8 cellular contexts compared by ENCODE assay signal in the genomic region with DNA sequence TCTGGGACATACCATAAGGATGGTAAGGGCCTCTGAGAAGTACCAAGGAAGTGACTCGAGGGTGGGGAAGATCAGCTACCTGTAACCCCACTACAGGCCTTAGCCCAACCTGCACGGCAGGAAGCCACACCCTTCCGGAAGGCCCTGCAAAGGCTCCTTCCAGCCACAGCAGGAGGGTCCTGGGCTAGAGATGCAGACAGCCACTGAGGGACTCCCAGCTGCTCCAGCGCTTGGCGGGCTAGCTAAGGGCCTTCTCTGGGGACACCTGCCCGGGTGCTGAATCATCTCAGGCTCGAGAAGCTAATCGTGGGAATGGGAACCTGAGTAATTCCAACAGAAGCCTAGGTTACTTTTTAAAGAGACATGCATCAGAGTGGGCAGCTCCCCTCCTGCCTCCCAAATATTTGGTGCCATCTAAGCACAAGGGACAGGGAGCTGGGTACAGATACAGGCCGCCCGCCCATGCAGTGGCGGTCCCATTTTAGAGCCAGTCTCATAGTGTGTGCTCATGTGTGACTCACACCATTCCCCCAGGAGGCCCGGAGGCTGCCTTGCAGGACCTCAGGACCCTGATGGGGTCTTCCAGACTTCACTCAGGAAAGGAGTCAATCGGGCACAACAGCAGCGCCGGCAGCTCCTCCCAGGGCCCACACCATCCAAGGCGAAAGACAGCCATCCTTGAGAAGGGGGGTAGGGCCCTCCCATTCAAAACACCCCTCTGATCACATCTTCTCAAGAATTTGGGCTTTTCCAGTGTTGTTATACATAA. TPM values are rescaled to one million over a fixed set of nuclear protein-coding genes. Genes with fewer than 3 reads are reported as not detected.
A peak's percentile ranks its signal among the peaks of the same experiment; 100 is the strongest.
DNase-seq lines count a peak whose midpoint lies in the region; ATAC-seq and TF ChIP-seq lines count a peak whose summit lies in the region.

No MANE protein-coding gene starts in this region.

- H3K36me3 ChIP-seq in gastrocnemius medialis (no peaks in the 10 kb centered on the region), MG63 (peaks cover 89% of the 10 kb centered on the region)

- H3K4me1 ChIP-seq in gastrocnemius medialis, result peaks cover 35 to 78% of the 10 kb centered on the region in 2 donors

- H3K27ac ChIP-seq in gastrocnemius medialis, result peak overlapping the region; percentile 69 to 90 (median 82)

- no peak for TF ChIP-seq POLR2A in gastrocnemius medialis (IDR thresholded peaks at IDR 0.05)

- in situ Hi-C loops in gastrocnemius medialis (cut with MboI; ENCODE audit: low sequenced_read_pairs in 4 of 4), result no loop called here

- ATAC-seq in SK-N-SH treated with all-trans-retinoic acid at 6 μM for 48 hours, result peak; percentile 4
- ATAC-seq in gastrocnemius medialis, result peak in 1 of 2 donors; percentile 22
- ATAC-seq in GM21825 (IDR thresholded peaks at IDR 0.05; ENCODE audit: unreplicated experiment), result no peak
- no peak for ATAC-seq in HG03521 (IDR thresholded peaks at IDR 0.05; ENCODE audit: unreplicated experiment)

- no peaks in the 10 kb centered on the region for H3K9me3 ChIP-seq in gastrocnemius medialis
- no peaks in the 10 kb centered on the region for H3K9me3 ChIP-seq in MG63

- H3K4me3 ChIP-seq in gastrocnemius medialis (peak overlapping the region in 1 of 4 donors; percentile 25), MG63 (no peak overlapping the region)

- no peak for TF ChIP-seq CTCF in gastrocnemius medialis (IDR thresholded peaks at IDR 0.05 in 4 of 5, conservative IDR thresholded peaks at IDR 0.05 in 1 of 5)

- H3K27me3 ChIP-seq in gastrocnemius medialis (no peaks in the 10 kb centered on the region), MG63 (no peaks in the 10 kb centered on the region)

- intact Hi-C loops in gastrocnemius medialis (cut with DNase I; ENCODE audit: low total_unique reads), result no loop called here

- DNase-seq in EH (ENCODE audit: low read depth) (peak; percentile 41), gastrocnemius medialis (peak in 1 of 2 donors; percentile 29), AML-193 (lab: John Stamatoyannopoulos, UW) (no peak), MG63 (no peak)
- DNase-seq in effector CD8-positive, alpha-beta T cell (lab: John Stamatoyannopoulos, UW), result peak; percentile 30

TF ChIP-seq in SK-N-SH treated with all-trans-retinoic acid at 6 μM for 48 hours, 23 proteins besides CTCF, POLR2A, EP300 and RAD21:
- TF ChIP-seq PPARA (CRISPR knock-in tag; IDR thresholded peaks at IDR 0.05; ENCODE audit: borderline replicate concordance) (no peak), ZNF8 (CRISPR knock-in tag; IDR thresholded peaks at IDR 0.05) (no peak), ARNTL (CRISPR knock-in tag; IDR thresholded peaks at IDR 0.05; ENCODE audit: borderline replicate concordance, low read depth) (no peak), TSHZ2 (CRISPR knock-in tag; IDR thresholded peaks at IDR 0.05) (no peak), SNAI2 (CRISPR knock-in tag; IDR thresholded peaks at IDR 0.05) (no peak), ESRRG (CRISPR knock-in tag; IDR thresholded peaks at IDR 0.05) (no peak), ZNF70 (CRISPR knock-in tag; IDR thresholded peaks at IDR 0.05) (no peak), RARB (CRISPR knock-in tag; IDR thresholded peaks at IDR 0.05) (no peak)
- TF ChIP-seq, protein P1, sequence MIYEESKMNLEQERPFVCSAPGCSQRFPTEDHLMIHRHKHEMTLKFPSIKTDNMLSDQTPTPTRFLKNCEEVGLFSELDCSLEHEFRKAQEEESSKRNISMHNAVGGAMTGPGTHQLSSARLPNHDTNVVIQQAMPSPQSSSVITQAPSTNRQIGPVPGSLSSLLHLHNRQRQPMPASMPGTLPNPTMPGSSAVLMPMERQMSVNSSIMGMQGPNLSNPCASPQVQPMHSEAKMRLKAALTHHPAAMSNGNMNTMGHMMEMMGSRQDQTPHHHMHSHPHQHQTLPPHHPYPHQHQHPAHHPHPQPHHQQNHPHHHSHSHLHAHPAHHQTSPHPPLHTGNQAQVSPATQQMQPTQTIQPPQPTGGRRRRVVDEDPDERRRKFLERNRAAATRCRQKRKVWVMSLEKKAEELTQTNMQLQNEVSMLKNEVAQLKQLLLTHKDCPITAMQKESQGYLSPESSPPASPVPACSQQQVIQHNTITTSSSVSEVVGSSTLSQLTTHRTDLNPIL (CRISPR knock-in tag; IDR thresholded peaks at IDR 0.05; ENCODE audit: low read depth), result no peak

RNA-seq across cellular contexts. Expression of gene MYH9, which starts 8.0 kb away (rescaled TPM):
- 100 to 1,000 TPM in 3 of 4 donors, 10 to 100 TPM in 1; 38.9 to 115 (median 104) TPM for total RNA-seq in gastrocnemius medialis
- 323 and 380 TPM in 2 replicates for total RNA-seq in MG63 (2014; rRNA removed; shearing (Covaris generic); ENCODE audit: low replicate concordance)

Comparison
In these comparisons a context has a peak if more than half of its experiments do, and no peak if none do; other contexts are left out.
1. DNase-seq: peak in EH (single experiment) and effector CD8-positive, alpha-beta T cell (single experiment); none in AML-193 (0 of 2) and MG63 (single experiment).